In genomic region chr1:70207492-70207891, GRCh38 we compare ENCODE assay signal across 13 cellular contexts. TPM values are rescaled to one million over a fixed set of nuclear protein-coding genes. Genes with fewer than 3 reads are reported as not detected.
DNase-seq lines count a peak whose midpoint lies in the region; ATAC-seq, FAIRE-seq and TF ChIP-seq lines count a peak whose summit lies in the region.
"Had no signal": no experiment of that assay in that cellular context is flagged by ENCODE, and none has a peak within 500 bp of the region (broad histone marks: within the 10 kb centered on the region; RNA-seq: fewer than 3 reads in every experiment).

No MANE protein-coding gene starts in this region.

- ATAC-seq in activated naive CD4-positive, alpha-beta T cell treated with anti-CD3 and anti-CD28 coated beads, Interleukin-2, amount 50 U/mL, for 72 hours: no peak
- ATAC-seq in naive thymus-derived CD8-positive, alpha-beta T cell: no peak
- ATAC-seq: left lobe of liver, upper lobe of right lung had no signal

- TF ChIP-seq POLR2A in GM12892 (IDR thresholded peaks at IDR 0.05; ENCODE audit: low read depth, low read length): no peak

- H3K4me1 ChIP-seq in BLaER1 (peaks cover 43% of the 10 kb centered on the region), HAP-1 (peaks cover 22% of the 10 kb centered on the region)

- H3K4me3 ChIP-seq in BLaER1 (no peak overlapping the region), HAP-1 (peak overlapping the region; percentile 77)

- peaks cover 13 to 14% of the 10 kb centered on the region in 2 donors for H3K36me3 Mint-ChIP-seq in activated naive CD4-positive, alpha-beta T cell treated with anti-CD3 and anti-CD28 coated beads, Interleukin-2, amount 50 U/mL, for 72 hours
- H3K36me3 Mint-ChIP-seq in naive thymus-derived CD8-positive, alpha-beta T cell: peaks cover 0 to 25% (median 0%) of the 10 kb centered on the region in 3 donors

- H3K4me1 Mint-ChIP-seq in naive thymus-derived CD8-positive, alpha-beta T cell: peaks cover 23 to 93% (median 58%) of the 10 kb centered on the region in 4 donors

- POLR2A ChIA-PET in naive thymus-derived CD8-positive, alpha-beta T cell (lab: Charles Lee): interaction anchor here (0.7 to 3.2 kb wide), 3 partner anchors 13 to 874 kb away, joined by 3 to 27 read pairs (median 4); partner anchors contain the start of genes CTH, SRSF11 and ZRANB2

- no peaks in the 10 kb centered on the region for H3K9me3 ChIP-seq in BLaER1
- H3K9me3 ChIP-seq in HAP-1: no peaks in the 10 kb centered on the region
- H3K9me3 ChIP-seq: upper lobe of right lung had no signal

- peak overlapping the region; percentile 90 for H3K4me2 ChIP-seq in BLaER1

- no peaks in the 10 kb centered on the region for H3K27me3 Mint-ChIP-seq in naive thymus-derived CD8-positive, alpha-beta T cell

- H3K9ac ChIP-seq in BLaER1: peak overlapping the region; percentile 43; the same call in 1 of the 2 replicates

- H3K36me3 ChIP-seq in BLaER1: peaks cover 12% of the 10 kb centered on the region
- H3K36me3 ChIP-seq in HAP-1 (replicated peaks): peaks cover 10% of the 10 kb centered on the region

- FAIRE-seq in GM12892 (lab: Jason Lieb, UNC): no peak
- FAIRE-seq: GM12891 had no signal

- no peaks in the 10 kb centered on the region for H3K9me3 Mint-ChIP-seq in activated naive CD4-positive, alpha-beta T cell treated with anti-CD3 and anti-CD28 coated beads, Interleukin-2, amount 50 U/mL, for 72 hours
- no peaks in the 10 kb centered on the region for H3K9me3 Mint-ChIP-seq in naive thymus-derived CD8-positive, alpha-beta T cell

- no peaks in the 10 kb centered on the region for H3K27me3 ChIP-seq in BLaER1
- H3K27me3 ChIP-seq in HAP-1 (ENCODE audit: low read depth): no peaks in the 10 kb centered on the region
- H3K27me3 ChIP-seq: upper lobe of right lung had no signal

- H3K4me3 Mint-ChIP-seq in naive thymus-derived CD8-positive, alpha-beta T cell: peak overlapping the region; percentile 41 to 99 (median 96)

- H4K20me1 ChIP-seq in BLaER1: peaks cover 71% of the 10 kb centered on the region

- H3K27ac ChIP-seq in BLaER1: no peak overlapping the region
- H3K27ac ChIP-seq: HL-60 had no signal

- in situ Hi-C loops in HAP-1 (cut with MboI; ENCODE audit: low sequenced_read_pairs): no loop called here

- DNase-seq in HAP-1 (ENCODE audit: low spot score in 2 of 2) (no peak), kidney tubule cell (ENCODE audit: low spot score) (no peak), GM12892 (ENCODE audit: insufficient read length) (no peak), KG1 (lab: John Stamatoyannopoulos, UW) (no peak), NCI-H526 treated with DMSO at 0.1 percent for 48 hours (lab: John Stamatoyannopoulos, UW) (no peak)
- no peak for DNase-seq in activated naive CD4-positive, alpha-beta T cell treated with anti-CD3 and anti-CD28 coated beads, Interleukin-2, amount 50 U/mL, for 72 hours (ENCODE audit: low spot score in 2 of 2)
- DNase-seq in naive thymus-derived CD8-positive, alpha-beta T cell: no peak
- DNase-seq: NCI-H1436 treated with DMSO at 0.1 percent for 48 hours, upper lobe of right lung had no signal

- peak overlapping the region; percentile 25 to 100 for H3K27ac Mint-ChIP-seq in activated naive CD4-positive, alpha-beta T cell treated with anti-CD3 and anti-CD28 coated beads, Interleukin-2, amount 50 U/mL, for 72 hours
- H3K27ac Mint-ChIP-seq in naive thymus-derived CD8-positive, alpha-beta T cell: peak overlapping the region in 9 of 10 donors; percentile 41 to 84 (median 68)

RNA-seq across cellular contexts. Expression of gene LRRC40, which starts 2.1 kb away (rescaled TPM):
- 10 to 100 TPM; 24.3 to 25.5 TPM for total RNA-seq in activated naive CD4-positive, alpha-beta T cell treated with anti-CD3 and anti-CD28 coated beads, Interleukin-2, amount 50 U/mL, for 72 hours
- total RNA-seq in naive thymus-derived CD8-positive, alpha-beta T cell: 10 to 100 TPM; 12.7 to 12.9 TPM
- 1 to 10 TPM; 4.6 to 7.4 (median 5.0) TPM for polyA plus RNA-seq in naive thymus-derived CD8-positive, alpha-beta T cell
- polyA plus RNA-seq in GM12892 (2012; ENCODE audit: missing spikeins): 20.7 TPM

RNA-seq across cellular contexts. Expression of gene SRSF11, which starts 13.7 kb away (rescaled TPM):
- 100 to 1,000 TPM; 205 to 208 TPM for total RNA-seq in activated naive CD4-positive, alpha-beta T cell treated with anti-CD3 and anti-CD28 coated beads, Interleukin-2, amount 50 U/mL, for 72 hours
- total RNA-seq in naive thymus-derived CD8-positive, alpha-beta T cell: 100 to 1,000 TPM; 411 to 412 TPM
- polyA plus RNA-seq in naive thymus-derived CD8-positive, alpha-beta T cell: 10 to 100 TPM; 75.7 to 94.6 (median 89.1) TPM
- polyA plus RNA-seq in GM12892 (2012; ENCODE audit: missing spikeins): 156 TPM
